ENCODE assay signal across 1 cellular context in genomic region chr18:9914584-9915290, GRCh38.
TF ChIP-seq lines count a peak whose summit lies in the region.

No MANE protein-coding gene starts in this region.

TF ChIP-seq in HepG2, 621 proteins besides CTCF, POLR2A, EP300 and RAD21 (continued from another document and continues in another):
- TF ChIP-seq TFE3 (CRISPR knock-in tag; IDR thresholded peaks at IDR 0.05), result no peak
- TF ChIP-seq YY1 (IDR thresholded peaks at IDR 0.05; ENCODE audit: insufficient read depth, insufficient replicate concordance, low read depth, low read length), result no peak
- TF ChIP-seq TSC22D2 (CRISPR knock-in tag; IDR thresholded peaks at IDR 0.05; ENCODE audit: borderline replicate concordance), result no peak
- 0 out of 2 replicates have a peak, but pooled peaks have one; percentile 36 for TF ChIP-seq HNF1B (CRISPR knock-in tag; IDR thresholded peaks at IDR 0.05)
- no peak for TF ChIP-seq ZNF274 (CRISPR knock-in tag; IDR thresholded peaks at IDR 0.05)
- peak; percentile 36; the same call in 1 of the 2 replicates for TF ChIP-seq KDM2A (CRISPR knock-in tag; IDR thresholded peaks at IDR 0.05; ENCODE audit: borderline replicate concordance, low read depth)
- TF ChIP-seq GATA4 (IDR thresholded peaks at IDR 0.05; ENCODE audit: borderline replicate concordance, low read depth), result no peak
- TF ChIP-seq HINFP (CRISPR knock-in tag; IDR thresholded peaks at IDR 0.05; ENCODE audit: low read depth), result no peak
- TF ChIP-seq PCBP1 (IDR thresholded peaks at IDR 0.05; ENCODE audit: borderline replicate concordance, low read depth, low read length), result no peak
- no peak for TF ChIP-seq PHB2 (IDR thresholded peaks at IDR 0.05; ENCODE audit: partially characterized antibody)
- no peak for TF ChIP-seq REST (IDR thresholded peaks at IDR 0.05; ENCODE audit: borderline replicate concordance in 1 of 2, low read depth in 1 of 2, low read length in 2 of 2)
- TF ChIP-seq ZNF724P (CRISPR knock-in tag; IDR thresholded peaks at IDR 0.05; ENCODE audit: borderline replicate concordance), result 0 out of 2 replicates have a peak, but pooled peaks have one; percentile 51
- TF ChIP-seq ZFYVE20 (CRISPR knock-in tag; IDR thresholded peaks at IDR 0.05; ENCODE audit: borderline replicate concordance, low read depth), result peak; percentile 72; the same call in 1 of the 2 replicates
- peak; percentile 24; the same call in 1 of the 2 replicates for TF ChIP-seq KMT2B (CRISPR knock-in tag; IDR thresholded peaks at IDR 0.05)
- TF ChIP-seq SRSF9 (IDR thresholded peaks at IDR 0.05; ENCODE audit: borderline replicate concordance, insufficient read depth, low read depth, low read length, poor library complexity, severe bottlenecking), result no peak
- peak; percentile 54 for TF ChIP-seq KMT2A (CRISPR knock-in tag; IDR thresholded peaks at IDR 0.05)
- no peak for TF ChIP-seq HMG20B (CRISPR knock-in tag; conservative IDR thresholded peaks at IDR 0.05)
- no peak for TF ChIP-seq SKI (IDR thresholded peaks at IDR 0.05; ENCODE audit: partially characterized antibody)
- no peak for TF ChIP-seq TBL1XR1 (IDR thresholded peaks at IDR 0.05; ENCODE audit: borderline replicate concordance, low read length, partially characterized antibody)
- TF ChIP-seq, protein P1, sequence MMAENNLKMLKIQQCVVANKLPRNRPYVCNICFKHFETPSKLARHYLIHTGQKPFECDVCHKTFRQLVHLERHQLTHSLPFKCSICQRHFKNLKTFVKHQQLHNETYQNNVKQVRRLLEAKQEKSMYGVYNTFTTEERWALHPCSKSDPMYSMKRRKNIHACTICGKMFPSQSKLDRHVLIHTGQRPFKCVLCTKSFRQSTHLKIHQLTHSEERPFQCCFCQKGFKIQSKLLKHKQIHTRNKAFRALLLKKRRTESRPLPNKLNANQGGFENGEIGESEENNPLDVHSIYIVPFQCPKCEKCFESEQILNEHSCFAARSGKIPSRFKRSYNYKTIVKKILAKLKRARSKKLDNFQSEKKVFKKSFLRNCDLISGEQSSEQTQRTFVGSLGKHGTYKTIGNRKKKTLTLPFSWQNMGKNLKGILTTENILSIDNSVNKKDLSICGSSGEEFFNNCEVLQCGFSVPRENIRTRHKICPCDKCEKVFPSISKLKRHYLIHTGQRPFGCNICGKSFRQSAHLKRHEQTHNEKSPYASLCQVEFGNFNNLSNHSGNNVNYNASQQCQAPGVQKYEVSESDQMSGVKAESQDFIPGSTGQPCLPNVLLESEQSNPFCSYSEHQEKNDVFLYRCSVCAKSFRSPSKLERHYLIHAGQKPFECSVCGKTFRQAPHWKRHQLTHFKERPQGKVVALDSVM (CRISPR knock-in tag; IDR thresholded peaks at IDR 0.05), result no peak
- TF ChIP-seq PHF21A (CRISPR knock-in tag; IDR thresholded peaks at IDR 0.05), result no peak
- TF ChIP-seq ZNF296 (CRISPR knock-in tag; conservative IDR thresholded peaks at IDR 0.05), result no peak
- TF ChIP-seq TGIF2 (CRISPR knock-in tag; IDR thresholded peaks at IDR 0.05), result 0 out of 2 replicates have a peak, but pooled peaks have one; percentile 41
- TF ChIP-seq, protein P2, sequence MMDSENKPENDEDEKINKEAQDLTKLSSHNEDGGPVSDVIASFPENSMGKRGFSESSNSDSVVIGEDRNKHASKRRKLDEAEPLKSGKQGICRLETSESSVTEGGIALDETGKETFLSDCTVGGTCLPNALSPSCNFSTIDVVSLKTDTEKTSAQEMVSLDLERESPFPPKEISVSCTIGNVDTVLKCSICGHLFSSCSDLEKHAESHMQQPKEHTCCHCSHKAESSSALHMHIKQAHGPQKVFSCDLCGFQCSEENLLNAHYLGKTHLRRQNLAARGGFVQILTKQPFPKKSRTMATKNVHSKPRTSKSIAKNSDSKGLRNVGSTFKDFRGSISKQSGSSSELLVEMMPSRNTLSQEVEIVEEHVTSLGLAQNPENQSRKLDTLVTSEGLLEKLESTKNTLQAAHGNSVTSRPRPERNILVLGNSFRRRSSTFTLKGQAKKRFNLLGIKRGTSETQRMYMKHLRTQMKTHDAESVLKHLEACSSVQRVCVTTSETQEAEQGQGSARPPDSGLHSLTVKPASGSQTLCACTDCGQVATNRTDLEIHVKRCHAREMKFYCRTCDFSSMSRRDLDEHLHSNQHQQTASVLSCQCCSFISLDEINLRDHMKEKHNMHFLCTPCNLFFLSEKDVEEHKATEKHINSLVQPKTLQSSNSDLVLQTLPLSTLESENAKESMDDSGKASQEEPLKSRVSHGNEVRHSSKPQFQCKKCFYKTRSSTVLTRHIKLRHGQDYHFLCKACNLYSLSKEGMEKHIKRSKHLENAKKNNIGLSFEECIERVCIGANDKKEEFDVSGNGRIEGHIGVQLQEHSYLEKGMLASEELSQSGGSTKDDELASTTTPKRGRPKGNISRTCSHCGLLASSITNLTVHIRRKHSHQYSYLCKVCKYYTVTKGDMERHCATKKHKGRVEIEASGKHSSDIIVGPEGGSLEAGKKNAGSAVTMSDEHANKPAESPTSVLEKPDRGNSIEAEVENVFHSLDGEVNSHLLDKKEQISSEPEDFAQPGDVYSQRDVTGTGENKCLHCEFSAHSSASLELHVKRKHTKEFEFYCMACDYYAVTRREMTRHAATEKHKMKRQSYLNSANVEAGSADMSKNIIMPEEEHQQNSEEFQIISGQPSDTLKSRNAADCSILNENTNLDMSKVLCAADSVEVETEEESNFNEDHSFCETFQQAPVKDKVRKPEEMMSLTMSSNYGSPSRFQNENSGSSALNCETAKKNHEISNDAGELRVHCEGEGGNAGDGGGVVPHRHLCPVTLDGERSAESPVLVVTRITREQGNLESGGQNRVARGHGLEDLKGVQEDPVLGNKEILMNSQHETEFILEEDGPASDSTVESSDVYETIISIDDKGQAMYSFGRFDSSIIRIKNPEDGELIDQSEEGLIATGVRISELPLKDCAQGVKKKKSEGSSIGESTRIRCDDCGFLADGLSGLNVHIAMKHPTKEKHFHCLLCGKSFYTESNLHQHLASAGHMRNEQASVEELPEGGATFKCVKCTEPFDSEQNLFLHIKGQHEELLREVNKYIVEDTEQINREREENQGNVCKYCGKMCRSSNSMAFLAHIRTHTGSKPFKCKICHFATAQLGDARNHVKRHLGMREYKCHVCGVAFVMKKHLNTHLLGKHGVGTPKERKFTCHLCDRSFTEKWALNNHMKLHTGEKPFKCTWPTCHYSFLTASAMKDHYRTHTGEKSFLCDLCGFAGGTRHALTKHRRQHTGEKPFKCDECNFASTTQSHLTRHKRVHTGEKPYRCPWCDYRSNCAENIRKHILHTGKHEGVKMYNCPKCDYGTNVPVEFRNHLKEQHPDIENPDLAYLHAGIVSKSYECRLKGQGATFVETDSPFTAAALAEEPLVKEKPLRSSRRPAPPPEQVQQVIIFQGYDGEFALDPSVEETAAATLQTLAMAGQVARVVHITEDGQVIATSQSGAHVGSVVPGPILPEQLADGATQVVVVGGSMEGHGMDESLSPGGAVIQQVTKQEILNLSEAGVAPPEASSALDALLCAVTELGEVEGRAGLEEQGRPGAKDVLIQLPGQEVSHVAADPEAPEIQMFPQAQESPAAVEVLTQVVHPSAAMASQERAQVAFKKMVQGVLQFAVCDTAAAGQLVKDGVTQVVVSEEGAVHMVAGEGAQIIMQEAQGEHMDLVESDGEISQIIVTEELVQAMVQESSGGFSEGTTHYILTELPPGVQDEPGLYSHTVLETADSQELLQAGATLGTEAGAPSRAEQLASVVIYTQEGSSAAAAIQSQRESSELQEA (CRISPR knock-in tag; IDR thresholded peaks at IDR 0.05; ENCODE audit: not compliant biosample characterization), result no peak
- TF ChIP-seq ZNF761 (CRISPR knock-in tag; conservative IDR thresholded peaks at IDR 0.05), result no peak
- peak; percentile 64 for TF ChIP-seq FOSL2 (CRISPR knock-in tag; IDR thresholded peaks at IDR 0.05)
- TF ChIP-seq NCOA2 (CRISPR knock-in tag; IDR thresholded peaks at IDR 0.05), result no peak
- TF ChIP-seq ZNF768 (CRISPR knock-in tag; IDR thresholded peaks at IDR 0.05), result peak; percentile 16; the same call in 1 of the 2 replicates
- peak; percentile 41; the same call in 1 of the 2 replicates for TF ChIP-seq KLF6 (CRISPR knock-in tag; IDR thresholded peaks at IDR 0.05)
- TF ChIP-seq ZNF138 (CRISPR knock-in tag; IDR thresholded peaks at IDR 0.05; ENCODE audit: low read depth), result no peak
- no peak for TF ChIP-seq RXRA (CRISPR knock-in tag; IDR thresholded peaks at IDR 0.05)
- TF ChIP-seq SP1 (IDR thresholded peaks at IDR 0.05), result no peak
- no peak for TF ChIP-seq SP1 (CRISPR knock-in tag; IDR thresholded peaks at IDR 0.05)
- TF ChIP-seq, protein P3, sequence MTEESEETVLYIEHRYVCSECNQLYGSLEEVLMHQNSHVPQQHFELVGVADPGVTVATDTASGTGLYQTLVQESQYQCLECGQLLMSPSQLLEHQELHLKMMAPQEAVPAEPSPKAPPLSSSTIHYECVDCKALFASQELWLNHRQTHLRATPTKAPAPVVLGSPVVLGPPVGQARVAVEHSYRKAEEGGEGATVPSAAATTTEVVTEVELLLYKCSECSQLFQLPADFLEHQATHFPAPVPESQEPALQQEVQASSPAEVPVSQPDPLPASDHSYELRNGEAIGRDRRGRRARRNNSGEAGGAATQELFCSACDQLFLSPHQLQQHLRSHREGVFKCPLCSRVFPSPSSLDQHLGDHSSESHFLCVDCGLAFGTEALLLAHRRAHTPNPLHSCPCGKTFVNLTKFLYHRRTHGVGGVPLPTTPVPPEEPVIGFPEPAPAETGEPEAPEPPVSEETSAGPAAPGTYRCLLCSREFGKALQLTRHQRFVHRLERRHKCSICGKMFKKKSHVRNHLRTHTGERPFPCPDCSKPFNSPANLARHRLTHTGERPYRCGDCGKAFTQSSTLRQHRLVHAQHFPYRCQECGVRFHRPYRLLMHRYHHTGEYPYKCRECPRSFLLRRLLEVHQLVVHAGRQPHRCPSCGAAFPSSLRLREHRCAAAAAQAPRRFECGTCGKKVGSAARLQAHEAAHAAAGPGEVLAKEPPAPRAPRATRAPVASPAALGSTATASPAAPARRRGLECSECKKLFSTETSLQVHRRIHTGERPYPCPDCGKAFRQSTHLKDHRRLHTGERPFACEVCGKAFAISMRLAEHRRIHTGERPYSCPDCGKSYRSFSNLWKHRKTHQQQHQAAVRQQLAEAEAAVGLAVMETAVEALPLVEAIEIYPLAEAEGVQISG (CRISPR knock-in tag; IDR thresholded peaks at IDR 0.05), result 0 out of 2 replicates have a peak, but pooled peaks have one; percentile 29
- TF ChIP-seq ZNF331 (CRISPR knock-in tag; IDR thresholded peaks at IDR 0.05), result no peak
- TF ChIP-seq KLF15 (CRISPR knock-in tag; IDR thresholded peaks at IDR 0.05; ENCODE audit: borderline replicate concordance), result no peak
- TF ChIP-seq MYC (CRISPR knock-in tag; IDR thresholded peaks at IDR 0.05; ENCODE audit: borderline replicate concordance), result peak; percentile 5; the same call in 1 of the 2 replicates
- TF ChIP-seq ZNF616 (CRISPR knock-in tag; IDR thresholded peaks at IDR 0.05; ENCODE audit: low read depth), result no peak
- no peak for TF ChIP-seq NCOA5 (CRISPR knock-in tag; IDR thresholded peaks at IDR 0.05)
